8 cellular contexts compared by ENCODE assay signal in the genomic region with DNA sequence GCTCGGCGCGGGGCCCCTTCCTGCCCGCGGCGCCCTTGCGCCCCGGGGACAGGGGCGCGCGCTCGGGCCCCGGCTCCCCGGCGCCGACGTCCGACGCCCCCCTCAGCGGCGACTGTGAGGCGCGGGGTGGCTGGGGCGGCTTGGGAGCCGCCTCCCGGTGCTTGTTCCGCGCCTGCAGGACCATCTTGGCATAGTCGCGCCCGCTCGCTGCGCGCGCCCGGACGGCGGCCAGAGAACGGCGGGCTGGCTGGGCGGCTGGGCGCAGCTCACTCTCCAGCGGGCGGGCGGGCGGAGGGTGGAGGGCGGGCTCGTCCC. TPM values are rescaled to one million over a fixed set of nuclear protein-coding genes. Genes with fewer than 3 reads are reported as not detected.
A peak's percentile ranks its signal among the peaks of the same experiment; 100 is the strongest.
DNase-seq lines count a peak whose midpoint lies in the region; ATAC-seq and TF ChIP-seq lines count a peak whose summit lies in the region.

A gene (minus strand): TSS at position 275 of the 315 bp plus-strand sequence. CDS start 91 bp downstream, at position 184.

- peaks cover 2% of the 10 kb centered on the region for H3K4me1 ChIP-seq in fibroblast of lung (ENCODE audit: control insufficient read depth, extremely low read depth, insufficient read depth, low read length)
- H3K4me1 ChIP-seq in osteoblast (ENCODE audit: insufficient read depth, low read length): peaks cover 20% of the 10 kb centered on the region

- H3K9me3 ChIP-seq in fibroblast of lung (ENCODE audit: control insufficient read depth, insufficient read depth, low read depth, low read length): no peaks in the 10 kb centered on the region
- no peaks in the 10 kb centered on the region for H3K9me3 ChIP-seq in osteoblast (ENCODE audit: low read depth, low read length)

- peak within 1 kb of the TSS; percentile 70 for H3K9ac ChIP-seq in fibroblast of lung (ENCODE audit: insufficient read depth, low read length)

- ATAC-seq in GM21423 (IDR thresholded peaks at IDR 0.05; ENCODE audit: unreplicated experiment): peak; percentile 18

- CTCF ChIA-PET in RWPE1 (lab: Yijun Ruan, JAX): no interaction called here

- H3K27ac ChIP-seq in 22Rv1 (peak within 1 kb of the TSS; percentile 80), RWPE1 (peak within 1 kb of the TSS; percentile 89), fibroblast of lung (ENCODE audit: insufficient read depth, low read length) (peak within 1 kb of the TSS; percentile 63), osteoblast (ENCODE audit: low read depth, low read length) (peak within 1 kb of the TSS; percentile 70)

- no peak for DNase-seq in RWPE1 (ENCODE audit: low spot score)
- no peak for DNase-seq in fibroblast of lung (ENCODE audit: low read depth in 2 of 2)
- DNase-seq in osteoblast (ENCODE audit: insufficient read length, low spot score, missing footprints): no peak
- no peak for DNase-seq in posterior cingulate gyrus
- no peak for DNase-seq in DMS153 (lab: John Stamatoyannopoulos, UW)
- no peak for DNase-seq in activated effector memory CD4-positive, alpha-beta T cell treated with anti-CD3 and anti-CD28 coated beads, Interleukin-2, amount 50 U/mL, for 16 hours

- H3K4me2 ChIP-seq in fibroblast of lung (ENCODE audit: extremely low read depth, insufficient read depth, low read length): peak within 1 kb of the TSS; percentile 90
- H3K4me2 ChIP-seq in osteoblast (ENCODE audit: insufficient read depth, low read length): peak within 1 kb of the TSS; percentile 94

- H2AFZ ChIP-seq in fibroblast of lung (ENCODE audit: low read length): peak within 1 kb of the TSS; percentile 90
- H2AFZ ChIP-seq in osteoblast (ENCODE audit: low read length): peak within 1 kb of the TSS; percentile 97

- H3K27me3 ChIP-seq in fibroblast of lung (ENCODE audit: control insufficient read depth, insufficient read depth, low read length) (no peaks in the 10 kb centered on the region), osteoblast (ENCODE audit: insufficient read depth, low read length) (no peaks in the 10 kb centered on the region)

- H3K36me3 ChIP-seq in fibroblast of lung (ENCODE audit: control insufficient read depth, insufficient read depth, low read length) (no peaks in the 10 kb centered on the region), osteoblast (ENCODE audit: insufficient read depth, low read length) (no peaks in the 10 kb centered on the region)

- H3K4me3 ChIP-seq in fibroblast of lung (replicated peaks in 1 of 4; ENCODE audit: control extremely low read depth in 1 of 4, insufficient read depth in 1 of 4, low read depth in 3 of 4, low read length in 4 of 4): peak within 1 kb of the TSS; percentile 67 to 81 (median 75)
- H3K4me3 ChIP-seq in osteoblast (ENCODE audit: insufficient read depth, low read length): peak within 1 kb of the TSS; percentile 79

- peaks cover 8% of the 10 kb centered on the region for H3K79me2 ChIP-seq in fibroblast of lung (ENCODE audit: control insufficient read depth, insufficient read depth, low read length)
- peaks cover 36% of the 10 kb centered on the region for H3K79me2 ChIP-seq in osteoblast (ENCODE audit: insufficient read depth, low read length)

- no peaks in the 10 kb centered on the region for H4K20me1 ChIP-seq in fibroblast of lung (ENCODE audit: control insufficient read depth, extremely low read depth, insufficient read depth, low read length)
- H4K20me1 ChIP-seq in osteoblast (ENCODE audit: insufficient read depth, low read length): peaks cover 21% of the 10 kb centered on the region

- TF ChIP-seq CTCF in 22Rv1 (IDR thresholded peaks at IDR 0.05) (no peak), RWPE1 (conservative IDR thresholded peaks at IDR 0.05; ENCODE audit: low read depth) (no peak), fibroblast of lung (conservative IDR thresholded peaks at IDR 0.05 in 1 of 2, IDR thresholded peaks at IDR 0.05 in 1 of 2; ENCODE audit: low read depth in 1 of 2, low read length in 2 of 2) (no peak), osteoblast (IDR thresholded peaks at IDR 0.05; ENCODE audit: extremely low read depth, low read depth, low read length) (no peak)

- POLR2A ChIA-PET in RWPE1 (lab: Yijun Ruan, JAX; ENCODE audit: low non-redundant PET): no interaction called here

- intact Hi-C loops in posterior cingulate gyrus (cut with DNase I): loop anchor here (10.0 kb wide), 1 partner anchor 282 kb away; no protein-coding TSS in a partner anchor

RNA-seq across cellular contexts. Expression of the gene that starts here (rescaled TPM):
- total RNA-seq in fibroblast of lung: 28.8 and 30.1 TPM in 2 replicates
- polyA plus RNA-seq in fibroblast of lung: 26.2 and 31.8 TPM in 2 replicates
- 13.8 and 16.2 TPM in 2 replicates for polyA plus RNA-seq in fibroblast of lung (2012)
- 3.9 and 4.6 TPM in 2 replicates for polyA minus RNA-seq in fibroblast of lung (ENCODE audit: low replicate concordance)
- total RNA-seq in osteoblast: 27.1 and 36.2 TPM in 2 replicates
